In the genomic region with DNA sequence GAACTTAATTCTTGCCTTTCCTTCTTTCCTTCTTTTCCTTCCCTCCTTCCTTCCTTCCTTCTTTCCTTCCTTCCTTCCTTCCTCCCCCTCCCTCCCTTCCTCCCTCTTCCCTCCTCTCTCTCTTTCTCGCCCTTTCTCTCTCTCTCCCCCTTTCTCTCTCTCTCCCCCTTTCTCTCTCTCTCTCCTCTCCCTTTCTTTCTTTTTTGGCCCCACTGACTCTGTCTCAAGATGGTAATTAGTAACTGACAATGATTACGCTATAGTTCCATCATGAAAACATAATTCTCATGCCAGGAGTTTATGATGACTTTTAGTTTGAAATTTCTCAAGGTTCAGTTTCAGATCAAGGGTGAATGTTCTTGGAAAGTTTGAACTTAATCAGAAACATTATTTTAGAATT, we compare ENCODE assay signal across 1 cellular context.
TF ChIP-seq lines count a peak whose summit lies in the region.

No MANE protein-coding gene starts in this region.

TF ChIP-seq in HEK293, 187 proteins besides CTCF, POLR2A, EP300 and RAD21 (continued from another document):
- TF ChIP-seq, protein P1, sequence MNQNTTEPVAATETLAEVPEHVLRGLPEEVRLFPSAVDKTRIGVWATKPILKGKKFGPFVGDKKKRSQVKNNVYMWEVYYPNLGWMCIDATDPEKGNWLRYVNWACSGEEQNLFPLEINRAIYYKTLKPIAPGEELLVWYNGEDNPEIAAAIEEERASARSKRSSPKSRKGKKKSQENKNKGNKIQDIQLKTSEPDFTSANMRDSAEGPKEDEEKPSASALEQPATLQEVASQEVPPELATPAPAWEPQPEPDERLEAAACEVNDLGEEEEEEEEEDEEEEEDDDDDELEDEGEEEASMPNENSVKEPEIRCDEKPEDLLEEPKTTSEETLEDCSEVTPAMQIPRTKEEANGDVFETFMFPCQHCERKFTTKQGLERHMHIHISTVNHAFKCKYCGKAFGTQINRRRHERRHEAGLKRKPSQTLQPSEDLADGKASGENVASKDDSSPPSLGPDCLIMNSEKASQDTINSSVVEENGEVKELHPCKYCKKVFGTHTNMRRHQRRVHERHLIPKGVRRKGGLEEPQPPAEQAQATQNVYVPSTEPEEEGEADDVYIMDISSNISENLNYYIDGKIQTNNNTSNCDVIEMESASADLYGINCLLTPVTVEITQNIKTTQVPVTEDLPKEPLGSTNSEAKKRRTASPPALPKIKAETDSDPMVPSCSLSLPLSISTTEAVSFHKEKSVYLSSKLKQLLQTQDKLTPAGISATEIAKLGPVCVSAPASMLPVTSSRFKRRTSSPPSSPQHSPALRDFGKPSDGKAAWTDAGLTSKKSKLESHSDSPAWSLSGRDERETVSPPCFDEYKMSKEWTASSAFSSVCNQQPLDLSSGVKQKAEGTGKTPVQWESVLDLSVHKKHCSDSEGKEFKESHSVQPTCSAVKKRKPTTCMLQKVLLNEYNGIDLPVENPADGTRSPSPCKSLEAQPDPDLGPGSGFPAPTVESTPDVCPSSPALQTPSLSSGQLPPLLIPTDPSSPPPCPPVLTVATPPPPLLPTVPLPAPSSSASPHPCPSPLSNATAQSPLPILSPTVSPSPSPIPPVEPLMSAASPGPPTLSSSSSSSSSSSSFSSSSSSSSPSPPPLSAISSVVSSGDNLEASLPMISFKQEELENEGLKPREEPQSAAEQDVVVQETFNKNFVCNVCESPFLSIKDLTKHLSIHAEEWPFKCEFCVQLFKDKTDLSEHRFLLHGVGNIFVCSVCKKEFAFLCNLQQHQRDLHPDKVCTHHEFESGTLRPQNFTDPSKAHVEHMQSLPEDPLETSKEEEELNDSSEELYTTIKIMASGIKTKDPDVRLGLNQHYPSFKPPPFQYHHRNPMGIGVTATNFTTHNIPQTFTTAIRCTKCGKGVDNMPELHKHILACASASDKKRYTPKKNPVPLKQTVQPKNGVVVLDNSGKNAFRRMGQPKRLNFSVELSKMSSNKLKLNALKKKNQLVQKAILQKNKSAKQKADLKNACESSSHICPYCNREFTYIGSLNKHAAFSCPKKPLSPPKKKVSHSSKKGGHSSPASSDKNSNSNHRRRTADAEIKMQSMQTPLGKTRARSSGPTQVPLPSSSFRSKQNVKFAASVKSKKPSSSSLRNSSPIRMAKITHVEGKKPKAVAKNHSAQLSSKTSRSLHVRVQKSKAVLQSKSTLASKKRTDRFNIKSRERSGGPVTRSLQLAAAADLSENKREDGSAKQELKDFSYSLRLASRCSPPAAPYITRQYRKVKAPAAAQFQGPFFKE (tag by site-specific recombination; IDR thresholded peaks at IDR 0.05; ENCODE audit: borderline replicate concordance) = no peak
- TF ChIP-seq ZNF791 (tag by site-specific recombination; IDR thresholded peaks at IDR 0.05) (no peak), ZNF366 (tag by site-specific recombination; conservative IDR thresholded peaks at IDR 0.05) (peak; percentile 32; the same call in 1 of the 2 replicates), ZNF155 (tag by site-specific recombination; IDR thresholded peaks at IDR 0.05) (no peak)
